In genomic region chr3:40751652-40752051, GRCh38 we compare ENCODE assay signal across 7 cellular contexts.
"Had no signal": no experiment of that assay in that cellular context is flagged by ENCODE, and none has a peak within 500 bp of the region (broad histone marks: within the 10 kb centered on the region; RNA-seq: fewer than 3 reads in every experiment).

No MANE protein-coding gene starts in this region.

- H3K27ac ChIP-seq: HL-60 had no signal

- DNase-seq: IMR-90, KBM-7, KG1 had no signal

- FAIRE-seq: HepG2, HTR-8/SVneo, K562 had no signal

- H3K4me3 ChIP-seq: K562 had no signal

- ATAC-seq: HepG2, K562 had no signal
